In the genomic region with DNA sequence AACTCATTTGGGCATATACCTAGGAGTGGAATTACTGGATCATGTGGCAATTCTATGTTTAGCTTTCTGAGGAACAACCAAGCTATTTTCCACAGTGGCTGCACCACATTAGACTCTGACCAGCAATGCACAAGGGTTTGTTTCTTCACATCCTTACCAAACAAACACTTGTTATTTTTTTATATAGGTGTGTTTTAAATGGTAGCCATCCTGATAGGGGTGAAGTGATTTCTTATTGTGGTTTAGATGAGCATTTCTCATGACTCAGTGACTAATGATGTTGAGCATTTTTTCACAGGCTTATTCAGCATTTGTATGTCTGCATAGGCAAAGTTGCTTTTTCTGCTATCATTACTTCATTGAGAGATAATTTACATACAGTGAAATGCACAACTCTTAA, we compare ENCODE assay signal across 12 cellular contexts. TPM values are rescaled to one million over a fixed set of nuclear protein-coding genes. Genes with fewer than 3 reads are reported as not detected.
DNase-seq lines count a peak whose midpoint lies in the region; ATAC-seq and TF ChIP-seq lines count a peak whose summit lies in the region.
"Had no signal": no experiment of that assay in that cellular context is flagged by ENCODE, and none has a peak within 500 bp of the region (broad histone marks: within the 10 kb centered on the region; RNA-seq: fewer than 3 reads in every experiment).

No MANE protein-coding gene starts in this region.

- intact Hi-C loops in OCI-LY7 (cut with micrococcal nuclease; ENCODE audit: unreplicated experiment): loop anchor here (5.0 kb wide), 1 partner anchor 93 kb away; no protein-coding TSS in a partner anchor
- intact Hi-C loops in body of pancreas (cut with DNase I): no loop called here

- H3K36me3 ChIP-seq in OCI-LY7 (ENCODE audit: insufficient read depth, low read length) (peaks cover 16% of the 10 kb centered on the region), brain microvascular endothelial cell (replicated peaks) (no peaks in the 10 kb centered on the region), body of pancreas (replicated peaks in 1 of 2; ENCODE audit: insufficient read depth in 1 of 2, low read depth in 2 of 2) (no peaks in the 10 kb centered on the region)

- H3K9me3 ChIP-seq in OCI-LY7 (ENCODE audit: low read length) (peaks cover 21% of the 10 kb centered on the region), body of pancreas (no peaks in the 10 kb centered on the region)

- ATAC-seq in body of pancreas: no peak

- peaks cover 70% of the 10 kb centered on the region for H3K4me1 ChIP-seq in OCI-LY7 (ENCODE audit: insufficient read depth, low read length, poor library complexity, severe bottlenecking)
- H3K4me1 ChIP-seq in body of pancreas: peaks cover 14% of the 10 kb centered on the region

- no peaks in the 10 kb centered on the region for H3K9me2 ChIP-seq in OCI-LY7 (ENCODE audit: insufficient read depth, low read length)

- POLR2A ChIA-PET in OCI-LY7 (lab: Charles Lee): interaction anchor here (1.6 kb wide), 1 partner anchor 32 kb away, joined by 4 read pairs; no protein-coding TSS in a partner anchor

- peak overlapping the region; percentile 75; the same call in 1 of the 2 replicates for H3K4me2 ChIP-seq in OCI-LY7 (ENCODE audit: low read length)
- H3K4me2 ChIP-seq: BLaER1 had no signal

- in situ Hi-C loops in brain microvascular endothelial cell (cut with HindIII; ENCODE audit: low pct_ligation_motif_present, low sequenced_read_pairs): no loop called here

- H3K27me3 ChIP-seq in brain microvascular endothelial cell (replicated peaks): no peaks in the 10 kb centered on the region
- no peaks in the 10 kb centered on the region for H3K27me3 ChIP-seq in body of pancreas
- H3K27me3 ChIP-seq: BLaER1 had no signal

- peak overlapping the region; percentile 47 for H3K4me3 ChIP-seq in OCI-LY7 (ENCODE audit: low read depth, low read length, poor library complexity, severe bottlenecking)
- H3K4me3 ChIP-seq in brain microvascular endothelial cell (ENCODE audit: low read depth, low read length): no peak overlapping the region
- H3K4me3 ChIP-seq in body of pancreas: no peak overlapping the region
- H3K4me3 ChIP-seq: BLaER1 had no signal

- no peaks in the 10 kb centered on the region for H4K20me1 ChIP-seq in OCI-LY7 (ENCODE audit: insufficient read depth, low read length)

- BruUV-seq in OCI-LY7 (replicated peaks; lab: Mats Ljungman, UMichigan): no TSS peak

- DNase-seq in EH (ENCODE audit: low read depth): peak; percentile 75
- no peak for DNase-seq in OCI-LY7 (ENCODE audit: low spot score)
- DNase-seq in brain microvascular endothelial cell: peak; percentile 50
- peak; percentile 78 for DNase-seq in myocyte (ENCODE audit: low read depth)
- no peak for DNase-seq in GM10266 (ENCODE audit: extremely low spot score)
- no peak for DNase-seq in NCI-H2029 treated with DMSO at 0.1 percent for 48 hours (lab: John Stamatoyannopoulos, UW)
- no peak for DNase-seq in body of pancreas
- DNase-seq in hypothalamus (lab: John Stamatoyannopoulos, UW): no peak
- DNase-seq: endodermal cell; stimulated activated CD4-positive, alpha-beta T cell treated with anti-CD3 and anti-CD28 coated beads, Interleukin-2, amount 100 ng/mL, for 48 hours; stimulated activated naive CD4-positive, alpha-beta T cell had no signal

- TF ChIP-seq CTCF in OCI-LY7 (conservative IDR thresholded peaks at IDR 0.05; ENCODE audit: low read length) (no peak), brain microvascular endothelial cell (IDR thresholded peaks at IDR 0.05; ENCODE audit: low read depth, low read length, missing control alignments) (no peak), GM10266 (IDR thresholded peaks at IDR 0.05; ENCODE audit: control insufficient read depth, insufficient read depth, low read depth, missing control alignments) (no peak), body of pancreas (IDR thresholded peaks at IDR 0.05) (no peak)

- CTCF ChIA-PET in OCI-LY7 (lab: Charles Lee; ENCODE audit: unreplicated experiment): no interaction called here

- TF ChIP-seq POLR2A in body of pancreas (IDR thresholded peaks at IDR 0.05): no peak

- H3K27ac ChIP-seq in OCI-LY7 (ENCODE audit: low read depth, low read length, poor library complexity, severe bottlenecking) (peak overlapping the region; percentile 91), brain microvascular endothelial cell (no peak overlapping the region), body of pancreas (no peak overlapping the region)
- H3K27ac ChIP-seq: BLaER1 had no signal

- H3K79me2 ChIP-seq in OCI-LY7 (ENCODE audit: insufficient read depth, low read depth, low read length): peaks cover 8% of the 10 kb centered on the region; the same call in 1 of the 2 replicates

- H2AFZ ChIP-seq in OCI-LY7 (ENCODE audit: low read length): no peak overlapping the region

RNA-seq across cellular contexts. Expression of a gene that starts 36.0 kb away (rescaled TPM):
- 5.6 TPM in 2 replicates for total RNA-seq in OCI-LY7 (2014; rRNA removed; shearing (Covaris generic))
- total RNA-seq in OCI-LY7 (2022): 10.1 and 11.4 TPM in 2 replicates
- total RNA-seq in myocyte: 1.0 and 3.1 TPM in 2 replicates
- 4.3 TPM for polyA plus RNA-seq in myocyte (2012)
- total RNA-seq in body of pancreas: 1 to 10 TPM; 2.3 to 3.9 TPM

Comparison
In these comparisons a context has a peak if more than half of its experiments do, and no peak if none do; other contexts are left out.
1. DNase-seq: peak in EH (single experiment), brain microvascular endothelial cell (single experiment) and myocyte (single experiment); none in OCI-LY7 (single experiment), GM10266 (single experiment), NCI-H2029 treated with DMSO at 0.1 percent for 48 hours (single experiment), body of pancreas (0 of 4) and hypothalamus (0 of 51).